1 cellular context compared by ENCODE assay signal in genomic region chr4:1035510-1035909, GRCh38.
TF ChIP-seq lines count a peak whose summit lies in the region.

No MANE protein-coding gene starts in this region.

TF ChIP-seq in H1, 55 proteins besides CTCF, POLR2A, EP300 and RAD21:
- TF ChIP-seq GABPA (IDR thresholded peaks at IDR 0.05; ENCODE audit: borderline replicate concordance, insufficient read depth, low read length) (0 out of 2 replicates have a peak, but pooled peaks have one; percentile 22), CTBP2 (IDR thresholded peaks at IDR 0.05; ENCODE audit: borderline replicate concordance, insufficient read depth, insufficient read length, low read length) (no peak)
